In the genomic region with DNA sequence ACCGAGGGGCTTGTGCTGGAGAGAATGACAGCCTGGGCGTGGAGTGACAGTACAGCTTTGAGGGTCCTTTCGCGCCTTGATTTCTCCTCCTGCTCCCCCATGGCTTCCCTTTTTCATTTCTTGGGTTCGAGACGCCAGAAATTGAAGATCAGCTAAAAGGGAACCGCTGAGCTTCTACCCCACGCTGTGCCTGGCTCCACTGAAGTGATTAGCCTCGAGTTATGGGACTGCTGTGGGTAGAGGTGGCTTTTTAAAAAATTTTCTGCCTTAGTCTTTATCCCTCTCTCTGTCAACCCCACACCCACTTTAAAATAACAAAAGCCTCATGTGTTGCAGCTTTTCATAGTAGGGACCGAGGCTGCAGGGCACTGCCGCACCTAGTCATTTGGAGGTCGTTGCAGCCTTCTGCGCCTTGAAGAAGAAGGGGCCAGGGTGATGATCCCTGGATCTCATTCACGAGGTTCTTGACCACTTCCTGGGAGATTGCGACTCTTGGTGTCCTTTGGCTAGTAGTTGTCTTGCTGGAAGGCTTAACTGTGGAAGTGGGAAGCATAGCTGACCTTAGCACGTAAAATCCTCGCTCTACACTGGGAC, we compare ENCODE assay signal across 1 cellular context.
TF ChIP-seq lines count a peak whose summit lies in the region.

No MANE protein-coding gene starts in this region.

TF ChIP-seq in H1, 55 proteins besides CTCF, POLR2A, EP300 and RAD21 (continued from another document):
- TF ChIP-seq FOSL1 (IDR thresholded peaks at IDR 0.05; ENCODE audit: insufficient read depth, low read depth, low read length) (no peak), SIN3A (conservative IDR thresholded peaks at IDR 0.05 in 1 of 2, IDR thresholded peaks at IDR 0.05 in 1 of 2; ENCODE audit: low read depth in 1 of 2, low read length in 2 of 2) (peak; percentile 7 to 49; a peak in 1 of 4 replicates), CBX8 (IDR thresholded peaks at IDR 0.05; ENCODE audit: borderline replicate concordance, low read depth, low read length) (no peak), BCL11A (IDR thresholded peaks at IDR 0.05; ENCODE audit: low read depth in 2 of 2, low read length in 2 of 2) (no peak), EZH2 (IDR thresholded peaks at IDR 0.05; ENCODE audit: low read depth, low read length, severe bottlenecking) (no peak), KDM4A (IDR thresholded peaks at IDR 0.05; ENCODE audit: low read depth, low read length, severe bottlenecking) (no peak), EGR1 (IDR thresholded peaks at IDR 0.05; ENCODE audit: borderline replicate concordance, low read depth, low read length) (no peak)
- TF ChIP-seq, protein P1, sequence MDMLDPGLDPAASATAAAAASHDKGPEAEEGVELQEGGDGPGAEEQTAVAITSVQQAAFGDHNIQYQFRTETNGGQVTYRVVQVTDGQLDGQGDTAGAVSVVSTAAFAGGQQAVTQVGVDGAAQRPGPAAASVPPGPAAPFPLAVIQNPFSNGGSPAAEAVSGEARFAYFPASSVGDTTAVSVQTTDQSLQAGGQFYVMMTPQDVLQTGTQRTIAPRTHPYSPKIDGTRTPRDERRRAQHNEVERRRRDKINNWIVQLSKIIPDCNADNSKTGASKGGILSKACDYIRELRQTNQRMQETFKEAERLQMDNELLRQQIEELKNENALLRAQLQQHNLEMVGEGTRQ (IDR thresholded peaks at IDR 0.05; ENCODE audit: low read length): no peak
- TF ChIP-seq, protein P2, sequence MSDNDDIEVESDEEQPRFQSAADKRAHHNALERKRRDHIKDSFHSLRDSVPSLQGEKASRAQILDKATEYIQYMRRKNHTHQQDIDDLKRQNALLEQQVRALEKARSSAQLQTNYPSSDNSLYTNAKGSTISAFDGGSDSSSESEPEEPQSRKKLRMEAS (IDR thresholded peaks at IDR 0.05): no peak
